In genomic region chr4:169987327-169988228, GRCh38 we compare ENCODE assay signal across 23 cellular contexts.
"Had no signal": no experiment of that assay in that cellular context is flagged by ENCODE, and none has a peak within 500 bp of the region (broad histone marks: within the 10 kb centered on the region; RNA-seq: fewer than 3 reads in every experiment).

No MANE protein-coding gene starts in this region.

- H3K4me3 ChIP-seq: left ventricle myocardium inferior, neural progenitor cell, thyroid gland, upper lobe of right lung had no signal

- H3K9me3 ChIP-seq: left ventricle myocardium inferior, thyroid gland, upper lobe of right lung had no signal

- H3K27ac ChIP-seq: left ventricle myocardium inferior, neural progenitor cell, thyroid gland, upper lobe of right lung had no signal

- H3K4me2 ChIP-seq: neural progenitor cell had no signal

- H3K27ac Mint-ChIP-seq: mesothelial cell of epicardium; naive thymus-derived CD8-positive, alpha-beta T cell; neural progenitor cell; T-cell had no signal

- H3K4me1 ChIP-seq: left ventricle myocardium inferior, thyroid gland, upper lobe of right lung had no signal

- ATAC-seq: activated T-cell treated with anti-CD3 and anti-CD28 coated beads, Interleukin-2, amount 50 U/mL, for 4 hours; naive thymus-derived CD8-positive, alpha-beta T cell; T-cell; upper lobe of right lung had no signal

- H3K36me3 Mint-ChIP-seq: mesothelial cell of epicardium; naive thymus-derived CD8-positive, alpha-beta T cell; T-cell had no signal

- H3K9ac ChIP-seq: neural progenitor cell had no signal

- DNase-seq: activated CD4-positive, alpha-beta T cell treated with anti-CD3 and anti-CD28 coated beads, Interleukin-2, amount 50 U/mL, for 4 hours; activated CD8-positive, alpha-beta memory T cell treated with anti-CD3 and anti-CD28 coated beads, Interleukin-2, amount 50 U/mL, for 48 hours; activated effector memory CD4-positive, alpha-beta T cell treated with anti-CD3 and anti-CD28 coated beads, Interleukin-2, amount 50 U/mL, for 16 hours; activated naive CD4-positive, alpha-beta T cell treated with anti-CD3 and anti-CD28 coated beads, Interleukin-2, amount 50 U/mL, for 16 hours; activated T-cell treated with anti-CD3 and anti-CD28 coated beads, Interleukin-2, amount 50 U/mL, for 4 hours; anterior cingulate cortex; effector CD4-positive, alpha-beta T cell; erythroblast; kidney glomerular epithelial cell; left ventricle myocardium inferior; mammary epithelial cell; naive thymus-derived CD8-positive, alpha-beta T cell; retina; stimulated activated CD4-positive, alpha-beta T cell treated with anti-CD3 and anti-CD28 coated beads, Interleukin-2, amount 100 ng/mL, for 48 hours; stimulated activated CD8-positive, alpha-beta memory T cell treated with anti-CD3 and anti-CD28 coated beads, Interleukin-4, amount 100 ng/mL, for 48 hours; stimulated activated naive CD4-positive, alpha-beta T cell; T-cell; T-helper 9 cell; thyroid gland; upper lobe of right lung had no signal

- H3K4me3 Mint-ChIP-seq: activated T-cell treated with anti-CD3 and anti-CD28 coated beads, Interleukin-2, amount 50 U/mL, for 4 hours; brain; mesothelial cell of epicardium; naive thymus-derived CD8-positive, alpha-beta T cell; neural progenitor cell; T-cell had no signal

- H2AFZ ChIP-seq: neural progenitor cell had no signal

- H3K27me3 ChIP-seq: neural progenitor cell, thyroid gland, upper lobe of right lung had no signal

- H3K4me1 Mint-ChIP-seq: mesothelial cell of epicardium; naive thymus-derived CD8-positive, alpha-beta T cell had no signal

- H3K9me3 Mint-ChIP-seq: activated T-cell treated with anti-CD3 and anti-CD28 coated beads, Interleukin-2, amount 50 U/mL, for 4 hours; mesothelial cell of epicardium had no signal

- H3K36me3 ChIP-seq: left ventricle myocardium inferior, neural progenitor cell, thyroid gland, upper lobe of right lung had no signal
